Comparison of ENCODE assay signal across 1 cellular context in the genomic region with DNA sequence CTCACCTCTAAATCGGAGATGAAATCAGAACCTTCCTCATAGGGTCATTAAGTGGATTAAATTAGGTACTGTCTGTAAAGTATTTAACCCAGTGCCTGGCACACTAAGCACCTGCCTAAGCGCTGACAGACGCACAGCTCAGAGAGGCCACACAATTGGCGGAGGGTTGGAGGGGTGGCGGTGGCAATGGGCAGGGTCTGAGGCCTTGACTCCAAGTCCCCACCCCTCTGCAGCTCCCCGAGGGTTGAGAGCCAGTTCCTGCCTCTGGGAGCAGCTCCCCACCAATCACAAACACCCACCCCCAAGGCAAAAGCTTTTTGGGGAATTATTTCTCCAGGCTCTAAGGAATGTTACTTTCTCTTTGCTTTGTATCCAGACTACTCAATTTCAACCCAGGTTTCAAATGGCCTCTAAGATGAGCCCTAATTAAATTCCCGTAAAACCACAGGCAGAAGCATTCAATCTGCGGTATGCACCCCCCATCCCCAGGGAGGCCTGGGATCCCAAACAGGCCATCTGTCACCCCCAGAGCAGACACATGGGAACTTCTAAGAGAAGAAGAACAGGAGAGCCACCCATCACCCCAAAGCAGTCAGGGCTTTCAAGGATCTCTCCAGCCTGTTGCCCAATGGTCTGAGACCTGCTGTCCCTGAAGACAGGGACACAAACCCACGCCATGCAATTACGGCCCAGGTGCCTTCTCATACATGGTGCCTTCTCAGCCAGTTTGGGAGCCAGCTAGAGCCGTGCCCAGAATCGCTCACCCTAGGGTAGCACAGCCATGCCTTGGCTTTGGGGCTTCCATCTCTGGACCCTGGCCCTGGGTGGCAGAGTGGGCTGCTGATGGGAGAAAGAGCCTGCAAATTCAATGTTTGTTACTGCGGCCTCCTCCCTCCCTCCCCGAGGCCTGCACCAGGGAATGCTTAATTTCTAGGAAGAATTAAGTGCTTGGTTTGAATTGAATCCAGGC.
TF ChIP-seq lines count a peak whose summit lies in the region.

No MANE protein-coding gene starts in this region.

TF ChIP-seq in GM23338, 12 proteins besides CTCF, POLR2A, EP300 and RAD21 (continued from another document):
- TF ChIP-seq, protein P1, sequence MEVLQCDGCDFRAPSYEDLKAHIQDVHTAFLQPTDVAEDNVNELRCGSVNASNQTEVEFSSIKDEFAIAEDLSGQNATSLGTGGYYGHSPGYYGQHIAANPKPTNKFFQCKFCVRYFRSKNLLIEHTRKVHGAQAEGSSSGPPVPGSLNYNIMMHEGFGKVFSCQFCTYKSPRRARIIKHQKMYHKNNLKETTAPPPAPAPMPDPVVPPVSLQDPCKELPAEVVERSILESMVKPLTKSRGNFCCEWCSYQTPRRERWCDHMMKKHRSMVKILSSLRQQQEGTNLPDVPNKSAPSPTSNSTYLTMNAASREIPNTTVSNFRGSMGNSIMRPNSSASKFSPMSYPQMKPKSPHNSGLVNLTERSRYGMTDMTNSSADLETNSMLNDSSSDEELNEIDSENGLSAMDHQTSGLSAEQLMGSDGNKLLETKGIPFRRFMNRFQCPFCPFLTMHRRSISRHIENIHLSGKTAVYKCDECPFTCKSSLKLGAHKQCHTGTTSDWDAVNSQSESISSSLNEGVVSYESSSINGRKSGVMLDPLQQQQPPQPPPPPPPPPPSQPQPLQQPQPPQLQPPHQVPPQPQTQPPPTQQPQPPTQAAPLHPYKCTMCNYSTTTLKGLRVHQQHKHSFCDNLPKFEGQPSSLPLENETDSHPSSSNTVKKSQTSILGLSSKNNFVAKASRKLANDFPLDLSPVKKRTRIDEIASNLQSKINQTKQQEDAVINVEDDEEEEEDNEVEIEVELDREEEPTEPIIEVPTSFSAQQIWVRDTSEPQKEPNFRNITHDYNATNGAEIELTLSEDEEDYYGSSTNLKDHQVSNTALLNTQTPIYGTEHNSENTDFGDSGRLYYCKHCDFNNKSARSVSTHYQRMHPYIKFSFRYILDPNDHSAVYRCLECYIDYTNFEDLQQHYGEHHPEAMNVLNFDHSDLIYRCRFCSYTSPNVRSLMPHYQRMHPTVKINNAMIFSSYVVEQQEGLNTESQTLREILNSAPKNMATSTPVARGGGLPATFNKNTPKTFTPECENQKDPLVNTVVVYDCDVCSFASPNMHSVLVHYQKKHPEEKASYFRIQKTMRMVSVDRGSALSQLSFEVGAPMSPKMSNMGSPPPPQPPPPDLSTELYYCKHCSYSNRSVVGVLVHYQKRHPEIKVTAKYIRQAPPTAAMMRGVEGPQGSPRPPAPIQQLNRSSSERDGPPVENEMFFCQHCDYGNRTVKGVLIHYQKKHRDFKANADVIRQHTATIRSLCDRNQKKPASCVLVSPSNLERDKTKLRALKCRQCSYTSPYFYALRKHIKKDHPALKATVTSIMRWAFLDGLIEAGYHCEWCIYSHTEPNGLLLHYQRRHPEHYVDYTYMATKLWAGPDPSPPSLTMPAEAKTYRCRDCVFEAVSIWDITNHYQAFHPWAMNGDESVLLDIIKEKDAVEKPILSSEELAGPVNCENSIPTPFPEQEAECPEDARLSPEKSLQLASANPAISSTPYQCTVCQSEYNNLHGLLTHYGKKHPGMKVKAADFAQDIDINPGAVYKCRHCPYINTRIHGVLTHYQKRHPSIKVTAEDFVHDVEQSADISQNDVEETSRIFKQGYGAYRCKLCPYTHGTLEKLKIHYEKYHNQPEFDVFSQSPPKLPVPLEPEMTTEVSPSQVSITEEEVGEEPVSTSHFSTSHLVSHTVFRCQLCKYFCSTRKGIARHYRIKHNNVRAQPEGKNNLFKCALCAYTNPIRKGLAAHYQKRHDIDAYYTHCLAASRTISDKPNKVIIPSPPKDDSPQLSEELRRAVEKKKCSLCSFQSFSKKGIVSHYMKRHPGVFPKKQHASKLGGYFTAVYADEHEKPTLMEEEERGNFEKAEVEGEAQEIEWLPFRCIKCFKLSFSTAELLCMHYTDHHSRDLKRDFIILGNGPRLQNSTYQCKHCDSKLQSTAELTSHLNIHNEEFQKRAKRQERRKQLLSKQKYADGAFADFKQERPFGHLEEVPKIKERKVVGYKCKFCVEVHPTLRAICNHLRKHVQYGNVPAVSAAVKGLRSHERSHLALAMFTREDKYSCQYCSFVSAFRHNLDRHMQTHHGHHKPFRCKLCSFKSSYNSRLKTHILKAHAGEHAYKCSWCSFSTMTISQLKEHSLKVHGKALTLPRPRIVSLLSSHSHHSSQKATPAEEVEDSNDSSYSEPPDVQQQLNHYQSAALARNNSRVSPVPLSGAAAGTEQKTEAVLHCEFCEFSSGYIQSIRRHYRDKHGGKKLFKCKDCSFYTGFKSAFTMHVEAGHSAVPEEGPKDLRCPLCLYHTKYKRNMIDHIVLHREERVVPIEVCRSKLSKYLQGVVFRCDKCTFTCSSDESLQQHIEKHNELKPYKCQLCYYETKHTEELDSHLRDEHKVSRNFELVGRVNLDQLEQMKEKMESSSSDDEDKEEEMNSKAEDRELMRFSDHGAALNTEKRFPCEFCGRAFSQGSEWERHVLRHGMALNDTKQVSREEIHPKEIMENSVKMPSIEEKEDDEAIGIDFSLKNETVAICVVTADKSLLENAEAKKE (CRISPR knock-in tag; IDR thresholded peaks at IDR 0.05), result no peak
- TF ChIP-seq ZNF331 (CRISPR knock-in tag; IDR thresholded peaks at IDR 0.05; ENCODE audit: low read depth), result no peak
- no peak for TF ChIP-seq NANOG (IDR thresholded peaks at IDR 0.05; ENCODE audit: borderline replicate concordance)
- TF ChIP-seq EZH2phosphoT487 (IDR thresholded peaks at IDR 0.05; ENCODE audit: unreplicated experiment), result no peak
